ENCODE assay signal across 11 cellular contexts in genomic region chr1:209723761-209724693, GRCh38. TPM values are rescaled to one million over a fixed set of nuclear protein-coding genes. Genes with fewer than 3 reads are reported as not detected.
DNase-seq lines count a peak whose midpoint lies in the region; ATAC-seq lines count a peak whose summit lies in the region.
"Had no signal": no experiment of that assay in that cellular context is flagged by ENCODE, and none has a peak within 500 bp of the region (broad histone marks: within the 10 kb centered on the region; RNA-seq: fewer than 3 reads in every experiment).

No MANE protein-coding gene starts in this region.

- H3K9me3 Mint-ChIP-seq in activated naive CD4-positive, alpha-beta T cell treated with anti-CD3 and anti-CD28 coated beads for 36 hours: no peaks in the 10 kb centered on the region

- peak; percentile 80 for DNase-seq in activated naive CD4-positive, alpha-beta T cell treated with anti-CD3 and anti-CD28 coated beads for 36 hours
- DNase-seq in stimulated activated CD4-positive, alpha-beta T cell treated with anti-CD3 and anti-CD28 coated beads, Interleukin-2, amount 100 ng/mL, for 4 hours (ENCODE audit: low read depth): peak; percentile 13
- no peak for DNase-seq in central memory CD4-positive, alpha-beta T cell
- DNase-seq in NCI-H524 treated with DMSO at 0.1 percent for 48 hours (lab: John Stamatoyannopoulos, UW): no peak
- DNase-seq in cerebellar nuclear complex (lab: John Stamatoyannopoulos, UW): no peak
- DNase-seq: NCI-H1694 treated with DMSO at 0.1 percent for 48 hours, PC-9, psoas muscle had no signal

- intact Hi-C loops in activated naive CD4-positive, alpha-beta T cell treated with anti-CD3 and anti-CD28 coated beads for 36 hours (cut with micrococcal nuclease): loop anchor here (1.0 kb wide), 8 partner anchors 8 to 51 kb away; partner anchors contain the start of gene HSD11B1

- ATAC-seq in GM18511 (IDR thresholded peaks at IDR 0.05; ENCODE audit: unreplicated experiment): peak; percentile 51
- ATAC-seq in HG02973 (IDR thresholded peaks at IDR 0.05; ENCODE audit: unreplicated experiment): peak; percentile 50
- ATAC-seq in GM21528 (IDR thresholded peaks at IDR 0.05; ENCODE audit: low FRiP score, unreplicated experiment): no peak
- ATAC-seq: psoas muscle had no signal

- CTCF ChIA-PET in activated naive CD4-positive, alpha-beta T cell treated with anti-CD3 and anti-CD28 coated beads for 36 hours (lab: Charles Lee): interaction anchor here (0.6 to 7.9 kb wide), 18 partner anchors 11 to 155 kb away, joined by 3 to 49 read pairs (median 3); partner anchors contain the start of genes G0S2, HSD11B1 and TRAF3IP3

- no peaks in the 10 kb centered on the region for H3K27me3 Mint-ChIP-seq in activated naive CD4-positive, alpha-beta T cell treated with anti-CD3 and anti-CD28 coated beads for 36 hours (ENCODE audit: low read depth)

- H3K4me3 Mint-ChIP-seq in activated naive CD4-positive, alpha-beta T cell treated with anti-CD3 and anti-CD28 coated beads for 36 hours: peak overlapping the region; percentile 49

- peak overlapping the region; percentile 99 for H3K27ac Mint-ChIP-seq in activated naive CD4-positive, alpha-beta T cell treated with anti-CD3 and anti-CD28 coated beads for 36 hours

- H3K4me1 Mint-ChIP-seq in activated naive CD4-positive, alpha-beta T cell treated with anti-CD3 and anti-CD28 coated beads for 36 hours (ENCODE audit: low read depth): peaks cover 70% of the 10 kb centered on the region

- peaks cover 4% of the 10 kb centered on the region for H3K36me3 Mint-ChIP-seq in activated naive CD4-positive, alpha-beta T cell treated with anti-CD3 and anti-CD28 coated beads for 36 hours (ENCODE audit: low read depth)

RNA-seq across cellular contexts. Expression of gene HSD11B1, which starts 19.4 kb away (rescaled TPM):
- total RNA-seq in activated naive CD4-positive, alpha-beta T cell treated with anti-CD3 and anti-CD28 coated beads for 36 hours: 1 to 10 TPM; 6.7 to 8.0 TPM
- total RNA-seq: PC-9 had no signal

RNA-seq across cellular contexts. Expression of gene TRAF3IP3, which starts 31.8 kb away (rescaled TPM):
- 100 to 1,000 TPM; 107 to 113 TPM for total RNA-seq in activated naive CD4-positive, alpha-beta T cell treated with anti-CD3 and anti-CD28 coated beads for 36 hours
- total RNA-seq: PC-9 had no signal

RNA-seq across cellular contexts. Expression of gene G0S2, which starts 48.8 kb away (rescaled TPM):
- total RNA-seq in activated naive CD4-positive, alpha-beta T cell treated with anti-CD3 and anti-CD28 coated beads for 36 hours: 100 to 1,000 TPM; 138 to 139 TPM

Comparison
In these comparisons a context has a peak if more than half of its experiments do, and no peak if none do; other contexts are left out.
1. DNase-seq: peak in activated naive CD4-positive, alpha-beta T cell treated with anti-CD3 and anti-CD28 coated beads for 36 hours (single experiment) and stimulated activated CD4-positive, alpha-beta T cell treated with anti-CD3 and anti-CD28 coated beads, Interleukin-2, amount 100 ng/mL, for 4 hours (single experiment); none in central memory CD4-positive, alpha-beta T cell (single experiment), NCI-H524 treated with DMSO at 0.1 percent for 48 hours (single experiment) and cerebellar nuclear complex (0 of 2).